In genomic region chr6:31740397-31741223, GRCh38 we compare ENCODE assay signal across 1 cellular context.
TF ChIP-seq lines count a peak whose summit lies in the region.

No MANE protein-coding gene starts in this region.

TF ChIP-seq in HEK293, 187 proteins besides CTCF, POLR2A, EP300 and RAD21 (continued from another document):
- TF ChIP-seq ZSCAN4 (tag by site-specific recombination; IDR thresholded peaks at IDR 0.05) (0 out of 2 replicates have a peak, but pooled peaks have one; percentile 4), ZEB2 (tag by site-specific recombination; IDR thresholded peaks at IDR 0.05) (no peak)
TF ChIP-seq in HEK293: peak in this region for 6.
